In genomic region chr9:4740623-4741364, GRCh38 we compare ENCODE assay signal across 1 cellular context.
A peak's percentile ranks its signal among the peaks of the same experiment; 100 is the strongest.
TF ChIP-seq lines count a peak whose summit lies in the region.

Gene AK3, minus strand, starts transcription at chr9:4741202. Its CDS starts 115 bp downstream, at chr9:4741087.

TF ChIP-seq in HepG2, 621 proteins besides CTCF, POLR2A, EP300 and RAD21 (continued from another document and continues in another):
- TF ChIP-seq ZHX2 (IDR thresholded peaks at IDR 0.05; ENCODE audit: low read depth) (no peak), ZHX2 (CRISPR knock-in tag; IDR thresholded peaks at IDR 0.05; ENCODE audit: borderline replicate concordance) (peak; percentile 85; the same call in 1 of the 2 replicates), DR1 (CRISPR knock-in tag; IDR thresholded peaks at IDR 0.05) (peak; percentile 61), BRCA1 (CRISPR knock-in tag; IDR thresholded peaks at IDR 0.05) (peak; percentile 69; the same call in 1 of the 2 replicates), ZBTB14 (CRISPR knock-in tag; IDR thresholded peaks at IDR 0.05) (peak; percentile 79), SOX13 (IDR thresholded peaks at IDR 0.05) (0 out of 2 replicates have a peak, but pooled peaks have one; percentile 6), SOX13 (CRISPR knock-in tag; conservative IDR thresholded peaks at IDR 0.05 in 1 of 2, IDR thresholded peaks at IDR 0.05 in 1 of 2) (peak in 1 of 2 experiments; percentile 78; a peak in 2 of 4 replicates), PRDM15 (CRISPR knock-in tag; IDR thresholded peaks at IDR 0.05) (peak; percentile 70; the same call in 1 of the 2 replicates), ZNF30 (CRISPR knock-in tag; IDR thresholded peaks at IDR 0.05) (no peak), KAT8 (CRISPR knock-in tag; IDR thresholded peaks at IDR 0.05) (peak; percentile 78; the same call in 1 of the 2 replicates), ELF1 (CRISPR knock-in tag; IDR thresholded peaks at IDR 0.05) (peak; percentile 88), ZNF251 (CRISPR knock-in tag; IDR thresholded peaks at IDR 0.05) (no peak), GTF2F1 (IDR thresholded peaks at IDR 0.05; ENCODE audit: low read length) (no peak), USF2 (IDR thresholded peaks at IDR 0.05; ENCODE audit: low read depth, low read length) (no peak), USF2 (CRISPR knock-in tag; IDR thresholded peaks at IDR 0.05; ENCODE audit: borderline replicate concordance) (no peak), ZFY (CRISPR knock-in tag; IDR thresholded peaks at IDR 0.05) (peak; percentile 100), ZNF317 (CRISPR knock-in tag; IDR thresholded peaks at IDR 0.05) (no peak; the same call in 1 of the 2 replicates), TFE3 (CRISPR knock-in tag; IDR thresholded peaks at IDR 0.05) (0 out of 2 replicates have a peak, but pooled peaks have one; percentile 10), ERF (CRISPR knock-in tag; IDR thresholded peaks at IDR 0.05) (peak; percentile 73), TOPORS (CRISPR knock-in tag; IDR thresholded peaks at IDR 0.05) (no peak), RORA (CRISPR knock-in tag; IDR thresholded peaks at IDR 0.05) (no peak), FUBP1 (CRISPR knock-in tag; IDR thresholded peaks at IDR 0.05; ENCODE audit: borderline replicate concordance) (no peak), FOXP1 (IDR thresholded peaks at IDR 0.05) (no peak), FOXP1 (CRISPR knock-in tag; IDR thresholded peaks at IDR 0.05) (no peak), ZNF709 (CRISPR knock-in tag; IDR thresholded peaks at IDR 0.05) (peak; percentile 27; the same call in 1 of the 2 replicates), ESRRA (CRISPR knock-in tag; IDR thresholded peaks at IDR 0.05; ENCODE audit: low read depth) (no peak), NONO (IDR thresholded peaks at IDR 0.05) (no peak), NONO (CRISPR knock-in tag; conservative IDR thresholded peaks at IDR 0.05) (peak; percentile 92), ZBTB7A (CRISPR knock-in tag; IDR thresholded peaks at IDR 0.05) (peak; percentile 43; the same call in 1 of the 2 replicates), TP53 (CRISPR knock-in tag; conservative IDR thresholded peaks at IDR 0.05) (0 out of 2 replicates have a peak, but pooled peaks have one; percentile 75), PHF5A (CRISPR knock-in tag; IDR thresholded peaks at IDR 0.05; ENCODE audit: low read depth, unreplicated experiment) (no peak), ZNF580 (CRISPR knock-in tag; IDR thresholded peaks at IDR 0.05; ENCODE audit: borderline replicate concordance, low read depth) (peak; percentile 65; the same call in 1 of the 2 replicates), ZNF232 (CRISPR knock-in tag; IDR thresholded peaks at IDR 0.05; ENCODE audit: borderline replicate concordance) (peak; percentile 46; the same call in 1 of the 2 replicates), CENPBD1 (CRISPR knock-in tag; IDR thresholded peaks at IDR 0.05; ENCODE audit: borderline replicate concordance, low read depth) (no peak), ZNF441 (CRISPR knock-in tag; IDR thresholded peaks at IDR 0.05; ENCODE audit: borderline replicate concordance) (no peak), PRMT3 (CRISPR knock-in tag; IDR thresholded peaks at IDR 0.05; ENCODE audit: borderline replicate concordance, low read depth) (0 out of 2 replicates have a peak, but pooled peaks have one; percentile 36), DZIP1 (CRISPR knock-in tag; IDR thresholded peaks at IDR 0.05) (no peak), RFXAP (CRISPR knock-in tag; IDR thresholded peaks at IDR 0.05; ENCODE audit: borderline replicate concordance) (peak; percentile 87), ZBTB1 (CRISPR knock-in tag; IDR thresholded peaks at IDR 0.05; ENCODE audit: borderline replicate concordance) (no peak; the same call in 1 of the 2 replicates)
